Comparison of ENCODE assay signal across 8 cellular contexts in genomic region chr22:30423959-30424380, GRCh38. TPM values are rescaled to one million over a fixed set of nuclear protein-coding genes. Genes with fewer than 3 reads are reported as not detected.
DNase-seq lines count a peak whose midpoint lies in the region; ATAC-seq and TF ChIP-seq lines count a peak whose summit lies in the region.

No MANE protein-coding gene starts in this region.

- H3K4me1 ChIP-seq in gastroesophageal sphincter (peaks cover 0 to 66% (median 34%) of the 10 kb centered on the region in 3 donors), neuronal stem cell (ENCODE audit: control insufficient read depth in 2 of 2, insufficient read depth in 1 of 2, low read depth in 1 of 2, low read length in 2 of 2) (peaks cover 21 to 40% of the 10 kb centered on the region in 2 donors)

- peak overlapping the region; percentile 48 for H3K4me2 ChIP-seq in neuronal stem cell (ENCODE audit: insufficient read depth, low read length, poor library complexity, severe bottlenecking)

- H3K27ac ChIP-seq in gastroesophageal sphincter (peak overlapping the region; percentile 84 to 99 (median 96)), neuronal stem cell (replicated peaks; ENCODE audit: low read length) (peak overlapping the region; percentile 90), substantia nigra (ENCODE audit: low read depth, low read length, poor library complexity, severe bottlenecking) (peak overlapping the region; percentile 87)

- no peak overlapping the region for H3K18ac ChIP-seq in neuronal stem cell (ENCODE audit: low read length)

- no peak overlapping the region for H3K9ac ChIP-seq in neuronal stem cell (ENCODE audit: low read depth, low read length, poor library complexity)

- no peak for TF ChIP-seq EP300 in gastroesophageal sphincter (IDR thresholded peaks at IDR 0.05)

- H3K4me1 Mint-ChIP-seq in HFFc6 (ENCODE audit: low read depth) = peaks cover 67% of the 10 kb centered on the region
- peaks cover 64% of the 10 kb centered on the region for H3K4me1 Mint-ChIP-seq in activated naive CD4-positive, alpha-beta T cell treated with anti-CD3 and anti-CD28 coated beads, Interleukin-2, amount 10 ng/mL, durations not matched to agents 7 days and 5 days

- H3K27me3 ChIP-seq in gastroesophageal sphincter (no peaks in the 10 kb centered on the region), neuronal stem cell (ENCODE audit: control insufficient read depth in 3 of 3, insufficient read depth in 3 of 3, low read depth in 1 of 3, low read length in 3 of 3) (no peaks in the 10 kb centered on the region)

- 0% methylated on average over 5 of the region's 25 CpGs; no CpG with 5 or more reads in 1 of the 2 donors for WGBS in gastroesophageal sphincter (ENCODE audit: low coverage in 1 of 2), 2 donors
- no CpG with 5 or more reads among the region's 25 CpGs for WGBS in neuronal stem cell (ENCODE audit: extremely low coverage in 2 of 2, insufficient read length in 2 of 2, insufficient replicate concordance in 1 of 2), 2 donors

- CTCF ChIA-PET in activated naive CD4-positive, alpha-beta T cell treated with anti-CD3 and anti-CD28 coated beads, Interleukin-2, amount 10 ng/mL, durations not matched to agents 7 days and 5 days (lab: Charles Lee) = interaction anchor here (0.9 to 6.0 kb wide), 7 partner anchors 10 to 136 kb away, joined by 4 to 81 read pairs (median 11); partner anchors contain the start of gene CASTOR1

- no peak overlapping the region for H2AK5ac ChIP-seq in neuronal stem cell (ENCODE audit: low read depth, low read length)

- H3K79me1 ChIP-seq in neuronal stem cell (ENCODE audit: low read depth, low read length) = peaks cover 2% of the 10 kb centered on the region

- in situ Hi-C loops in SK-MEL-5 (cut with HindIII; ENCODE audit: low pct_unique_long_range_greater_than_20kb, low sequenced_read_pairs) = loop anchor here (10.0 kb wide), 1 partner anchor 99 kb away; the partner anchor contains the start of gene TBC1D10A

- no peak overlapping the region for H3K4ac ChIP-seq in neuronal stem cell (ENCODE audit: low read length)

- peak; percentile 94 for ATAC-seq in gastroesophageal sphincter

- H4K8ac ChIP-seq in neuronal stem cell (ENCODE audit: low read depth, low read length) = no peak overlapping the region

- peak overlapping the region; percentile 85 for H2AFZ ChIP-seq in neuronal stem cell (ENCODE audit: low read length)

- no peak overlapping the region for H4K91ac ChIP-seq in neuronal stem cell (ENCODE audit: low read depth, low read length, poor library complexity)

- peak overlapping the region; percentile 96 for H3K4me3 Mint-ChIP-seq in HFFc6
- H3K4me3 Mint-ChIP-seq in activated naive CD4-positive, alpha-beta T cell treated with anti-CD3 and anti-CD28 coated beads, Interleukin-2, amount 10 ng/mL, durations not matched to agents 7 days and 5 days = peak overlapping the region; percentile 98

- H3K36me3 ChIP-seq in gastroesophageal sphincter = peaks cover 0 to 18% of the 10 kb centered on the region in 2 donors
- peaks cover 1 to 23% of the 10 kb centered on the region in 2 donors for H3K36me3 ChIP-seq in neuronal stem cell (replicated peaks in 1 of 2; ENCODE audit: control insufficient read depth in 2 of 2, insufficient read depth in 2 of 2, low read length in 2 of 2)

- no peaks in the 10 kb centered on the region for H3K9me3 Mint-ChIP-seq in HFFc6
- no peaks in the 10 kb centered on the region for H3K9me3 Mint-ChIP-seq in activated naive CD4-positive, alpha-beta T cell treated with anti-CD3 and anti-CD28 coated beads, Interleukin-2, amount 10 ng/mL, durations not matched to agents 7 days and 5 days

- no peak overlapping the region for H2BK120ac ChIP-seq in neuronal stem cell (ENCODE audit: low read depth, low read length)

- peaks cover 20% of the 10 kb centered on the region for H3K36me3 Mint-ChIP-seq in HFFc6 (ENCODE audit: low read depth)
- peaks cover 55% of the 10 kb centered on the region for H3K36me3 Mint-ChIP-seq in activated naive CD4-positive, alpha-beta T cell treated with anti-CD3 and anti-CD28 coated beads, Interleukin-2, amount 10 ng/mL, durations not matched to agents 7 days and 5 days

- peak; percentile 99 for DNase-seq in GM04504 (ENCODE audit: low read depth)
- peak; percentile 99 for DNase-seq in HFFc6
- peak; percentile 100 for DNase-seq in NAMALWA (ENCODE audit: low spot score)
- peak; percentile 100 for DNase-seq in SK-MEL-5 (ENCODE audit: low read depth, low spot score)
- DNase-seq in activated naive CD4-positive, alpha-beta T cell treated with anti-CD3 and anti-CD28 coated beads, Interleukin-2, amount 10 ng/mL, durations not matched to agents 7 days and 5 days = peak; percentile 99
- peak; percentile 99 for DNase-seq in neuronal stem cell (ENCODE audit: low spot score)
- DNase-seq in substantia nigra (lab: John Stamatoyannopoulos, UW) = peak in 48 of 49 donors; percentile 88 to 100 (median 98)

- no peak overlapping the region for H2BK12ac ChIP-seq in neuronal stem cell (ENCODE audit: low read length)

- peak overlapping the region; percentile 57 for H3K23ac ChIP-seq in neuronal stem cell (ENCODE audit: low read depth, low read length, poor library complexity)

- H3K14ac ChIP-seq in neuronal stem cell (ENCODE audit: low read length) = no peak overlapping the region

- H3K4me3 ChIP-seq in gastroesophageal sphincter (peak overlapping the region; percentile 48 to 66), neuronal stem cell (ENCODE audit: low read length in 2 of 2) (peak overlapping the region; percentile 71 to 84)

- H2BK15ac ChIP-seq in neuronal stem cell (ENCODE audit: low read length) = no peak overlapping the region

- peaks cover 3% of the 10 kb centered on the region for H3K27me3 Mint-ChIP-seq in HFFc6 (ENCODE audit: insufficient read depth)
- H3K27me3 Mint-ChIP-seq in activated naive CD4-positive, alpha-beta T cell treated with anti-CD3 and anti-CD28 coated beads, Interleukin-2, amount 10 ng/mL, durations not matched to agents 7 days and 5 days = no peaks in the 10 kb centered on the region

- TF ChIP-seq CTCF in HFFc6 (IDR thresholded peaks at IDR 0.05) = no peak
- peak in 1 of 4 experiments; percentile 11 for TF ChIP-seq CTCF in gastroesophageal sphincter (IDR thresholded peaks at IDR 0.05)

- H3K9me3 ChIP-seq in gastroesophageal sphincter (no peaks in the 10 kb centered on the region), neuronal stem cell (replicated peaks in 1 of 2; ENCODE audit: control insufficient read depth in 2 of 2, insufficient read depth in 1 of 2, low read depth in 1 of 2, low read length in 2 of 2) (no peaks in the 10 kb centered on the region)

- H3K27ac Mint-ChIP-seq in HFFc6 = peak overlapping the region; percentile 94
- H3K27ac Mint-ChIP-seq in activated naive CD4-positive, alpha-beta T cell treated with anti-CD3 and anti-CD28 coated beads, Interleukin-2, amount 10 ng/mL, durations not matched to agents 7 days and 5 days = peak overlapping the region; percentile 98

- peak in 1 of 2 donors; percentile 41 for TF ChIP-seq POLR2A in gastroesophageal sphincter (IDR thresholded peaks at IDR 0.05)

- no peak overlapping the region for H2BK5ac ChIP-seq in neuronal stem cell (ENCODE audit: low read length)

RNA-seq across cellular contexts. Expression of gene MTFP1, which starts 1.6 kb away (rescaled TPM):
- 1 to 10 TPM; 1.7 to 5.7 (median 4.1) TPM for total RNA-seq in HFFc6 (2021; fragmentation: NEBNext Ultra II Directional; extraction: Animal tissue kit (Norgen Biotek cat#: 25700))
- 83.1 and 92.2 TPM in 2 replicates for total RNA-seq in SK-MEL-5 (2014; rRNA removed; shearing (Covaris generic))
- polyA plus RNA-seq in SK-MEL-5 (2015; cell fraction: cytosol; rRNA removed) = 60.5 and 77.8 TPM in 2 replicates
- 8.7 and 19.9 TPM in 2 replicates for polyA plus RNA-seq in SK-MEL-5 (2015; cell fraction: nucleus; rRNA removed)
- total RNA-seq in gastroesophageal sphincter = 10 to 100 TPM in 1 of 4 donors, 1 to 10 TPM in 3; 1.1 to 10.3 (median 6.3) TPM
- polyA plus RNA-seq in neuronal stem cell (2013, experiment 1 of 2) = 14.0 TPM
- 14.3 TPM for polyA plus RNA-seq in neuronal stem cell (2013, experiment 2 of 2)

RNA-seq across cellular contexts. Expression of gene SEC14L2, which starts 27.2 kb away (rescaled TPM):
- 10 to 100 TPM; 18.4 to 24.0 (median 22.8) TPM for total RNA-seq in HFFc6 (2021; fragmentation: NEBNext Ultra II Directional; extraction: Animal tissue kit (Norgen Biotek cat#: 25700))
- 4.0 and 7.4 TPM in 2 replicates for total RNA-seq in SK-MEL-5 (2014; rRNA removed; shearing (Covaris generic))
- 11.0 and 18.4 TPM in 2 replicates for polyA plus RNA-seq in SK-MEL-5 (2015; cell fraction: cytosol; rRNA removed)
- polyA plus RNA-seq in SK-MEL-5 (2015; cell fraction: nucleus; rRNA removed) = 12.7 and 30.4 TPM in 2 replicates
- total RNA-seq in gastroesophageal sphincter = 10 to 100 TPM in 3 of 4 donors, 1 to 10 TPM in 1; 8.1 to 27.2 (median 15.8) TPM
- polyA plus RNA-seq in neuronal stem cell (2013, experiment 1 of 2) = 2.3 TPM
- 2.2 TPM for polyA plus RNA-seq in neuronal stem cell (2013, experiment 2 of 2)

RNA-seq across cellular contexts. Expression of gene RNF215, which starts 36.8 kb away (rescaled TPM):
- total RNA-seq in HFFc6 (2021; fragmentation: NEBNext Ultra II Directional; extraction: Animal tissue kit (Norgen Biotek cat#: 25700)) = 10 to 100 TPM; 12.7 to 18.9 (median 15.3) TPM
- 12.2 and 14.2 TPM in 2 replicates for total RNA-seq in SK-MEL-5 (2014; rRNA removed; shearing (Covaris generic))
- 17.1 and 23.9 TPM in 2 replicates for polyA plus RNA-seq in SK-MEL-5 (2015; cell fraction: cytosol; rRNA removed)
- 102 and 175 TPM in 2 replicates for polyA plus RNA-seq in SK-MEL-5 (2015; cell fraction: nucleus; rRNA removed)
- total RNA-seq in gastroesophageal sphincter = 10 to 100 TPM; 10.2 to 13.5 (median 11.7) TPM
- 9.1 TPM for polyA plus RNA-seq in neuronal stem cell (2013, experiment 1 of 2)
- 9.6 TPM for polyA plus RNA-seq in neuronal stem cell (2013, experiment 2 of 2)

RNA-seq across cellular contexts. Expression of gene SEC14L3, which starts 47.8 kb away (rescaled TPM):
- not detected for total RNA-seq in HFFc6 (2021; fragmentation: NEBNext Ultra II Directional; extraction: Animal tissue kit (Norgen Biotek cat#: 25700))
- total RNA-seq in SK-MEL-5 (2014; rRNA removed; shearing (Covaris generic)) = not detected in 2 replicates
- not detected in 2 replicates for polyA plus RNA-seq in SK-MEL-5 (2015; cell fraction: cytosol; rRNA removed)
- not detected in 2 replicates for polyA plus RNA-seq in SK-MEL-5 (2015; cell fraction: nucleus; rRNA removed)
- total RNA-seq in gastroesophageal sphincter = not detected
- not detected for polyA plus RNA-seq in neuronal stem cell (2013, experiment 1 of 2)
- polyA plus RNA-seq in neuronal stem cell (2013, experiment 2 of 2) = not detected

Comparison
In these comparisons a context has a peak if more than half of its experiments do, and no peak if none do; other contexts are left out.
1. Peak in every context shown above with its lines: DNase-seq, ATAC-seq, H3K4me3 ChIP-seq and H3K27ac ChIP-seq.